In genomic region chr9:116361558-116361957, GRCh38 we compare ENCODE assay signal across 19 cellular contexts.
DNase-seq lines count a peak whose midpoint lies in the region; ATAC-seq and TF ChIP-seq lines count a peak whose summit lies in the region.
"Had no signal": no experiment of that assay in that cellular context is flagged by ENCODE, and none has a peak within 500 bp of the region (broad histone marks: within the 10 kb centered on the region; RNA-seq: fewer than 3 reads in every experiment).

No MANE protein-coding gene starts in this region.

- ATAC-seq in heart left ventricle (peak in 3 of 4 donors; percentile 34 to 51 (median 40)), right cardiac atrium (no peak)

- H3K79me1 ChIP-seq in mesendoderm (ENCODE audit: low read length) = no peaks in the 10 kb centered on the region

- no peak overlapping the region for H2BK15ac ChIP-seq in mesendoderm (replicated peaks; ENCODE audit: low read depth)

- no peak overlapping the region for H3K4ac ChIP-seq in mesendoderm (ENCODE audit: low read depth, low read length)

- no peak overlapping the region for H4K8ac ChIP-seq in mesendoderm (ENCODE audit: low read depth, low read length)

- H3K4me1 ChIP-seq in heart left ventricle (peaks cover 0 to 27% (median 7%) of the 10 kb centered on the region in 12 donors), right cardiac atrium (ENCODE audit: control insufficient read depth, insufficient read depth, low read length) (peaks cover 3% of the 10 kb centered on the region), mesendoderm (ENCODE audit: control insufficient read depth, low read depth, low read length) (no peaks in the 10 kb centered on the region)

- no peak overlapping the region for H3K4me2 ChIP-seq in mesendoderm (ENCODE audit: low read length)
- H3K4me2 ChIP-seq: PC-9, SK-N-SH had no signal

- H2BK5ac ChIP-seq in mesendoderm (ENCODE audit: low read length) = no peak overlapping the region

- no peak overlapping the region for H2BK120ac ChIP-seq in mesendoderm (ENCODE audit: low read depth, low read length)

- H3K79me2 ChIP-seq in mesendoderm (ENCODE audit: control insufficient read depth, insufficient read depth, low read length) = no peaks in the 10 kb centered on the region

- H3K27me3 ChIP-seq in heart left ventricle (no peaks in the 10 kb centered on the region), right cardiac atrium (ENCODE audit: control insufficient read depth, insufficient read depth) (no peaks in the 10 kb centered on the region), mesendoderm (ENCODE audit: insufficient read depth, low read length, poor library complexity) (no peaks in the 10 kb centered on the region)

- no peak for TF ChIP-seq POLR2A in heart left ventricle (IDR thresholded peaks at IDR 0.05)

- in situ Hi-C loops in ACHN (cut with HindIII; ENCODE audit: low pct_ligation_motif_present, low pct_unique_long_range_greater_than_20kb, low sequenced_read_pairs) = no loop called here

- H4K5ac ChIP-seq in mesendoderm (ENCODE audit: low read length) = no peak overlapping the region

- H3K23ac ChIP-seq in mesendoderm (ENCODE audit: low read length) = no peak overlapping the region

- H3K56ac ChIP-seq in mesendoderm (ENCODE audit: low read length) = no peak overlapping the region

- intact Hi-C loops in heart left ventricle (cut with DNase I) (loop anchor here in 2 of 10 donors (10.0 kb wide), 2 partner anchors 197 to 207 kb away; partner anchors contain the start of gene PAPPA (in 1 of the 2)), right cardiac atrium (cut with DNase I) (no loop called here)

- H3K36me3 ChIP-seq in heart left ventricle = peaks cover 0 to 6% (median 0%) of the 10 kb centered on the region in 9 donors
- no peaks in the 10 kb centered on the region for H3K36me3 ChIP-seq in mesendoderm (ENCODE audit: control insufficient read depth, insufficient read depth, low read length)

- H3K27ac ChIP-seq in heart left ventricle (no peak overlapping the region), right cardiac atrium (ENCODE audit: low read length) (no peak overlapping the region), mesendoderm (ENCODE audit: low read depth, low read length) (no peak overlapping the region)
- H3K27ac ChIP-seq: PC-9 had no signal

- no peak overlapping the region for H3K9ac ChIP-seq in mesendoderm (ENCODE audit: low read length)
- H3K9ac ChIP-seq: SK-N-SH had no signal

- no peak overlapping the region for H3K4me3 ChIP-seq in heart left ventricle
- no peak overlapping the region for H3K4me3 ChIP-seq in right cardiac atrium (ENCODE audit: low read length)
- H3K4me3 ChIP-seq in mesendoderm (ENCODE audit: low read length) = no peak overlapping the region
- H3K4me3 ChIP-seq: PC-9 had no signal

- H3K18ac ChIP-seq in mesendoderm (ENCODE audit: low read length) = no peak overlapping the region

- no peak for TF ChIP-seq CTCF in heart left ventricle (IDR thresholded peaks at IDR 0.05)

- 53 to 60% (median 57%) methylated on average over 4 of the region's 4 CpGs for WGBS in heart left ventricle, 4 donors
- WGBS in right cardiac atrium = 68% methylated on average over 4 of the region's 4 CpGs
- WGBS in mesendoderm (ENCODE audit: extremely low coverage, insufficient coverage, low lambda C conversion rate) = no CpG with 5 or more reads among the region's 4 CpGs

- no peak overlapping the region for H2AK5ac ChIP-seq in mesendoderm (ENCODE audit: low read length)

- DNase-seq in heart left ventricle (no peak), right cardiac atrium (no peak), cerebellar cortex (ENCODE audit: low spot score) (peak; percentile 16), left kidney (ENCODE audit: low read depth, low spot score) (peak; percentile 44), ACHN (no peak), mesendoderm (no peak)
- no peak for DNase-seq in activated effector memory CD4-positive, alpha-beta T cell treated with anti-CD3 and anti-CD28 coated beads, Interleukin-2, amount 50 U/mL, for 16 hours
- DNase-seq: EL, H7, HFFc6, KBM-7, NCI-H1092, NCI-H1436, NCI-H1930, NCI-H446, PC-9, RPMI8226, SHP77 treated with DMSO at 0.1 percent for 48 hours, SK-N-SH had no signal

- H3K9me3 ChIP-seq in heart left ventricle (no peaks in the 10 kb centered on the region), right cardiac atrium (ENCODE audit: control insufficient read depth, low read length) (no peaks in the 10 kb centered on the region)
- H3K9me3 ChIP-seq: SK-N-SH had no signal

Comparison
In these comparisons a context has a peak if more than half of its experiments do, and no peak if none do; other contexts are left out.
1. ATAC-seq: peak in heart left ventricle (3 of 4); none in right cardiac atrium (0 of 2).
2. DNase-seq: peak in cerebellar cortex (single experiment) and left kidney (single experiment); none in heart left ventricle (0 of 5), right cardiac atrium (0 of 3), ACHN (single experiment), mesendoderm (single experiment) and activated effector memory CD4-positive, alpha-beta T cell treated with anti-CD3 and anti-CD28 coated beads, Interleukin-2, amount 50 U/mL, for 16 hours (single experiment).